24 cellular contexts compared by ENCODE assay signal in the genomic region with DNA sequence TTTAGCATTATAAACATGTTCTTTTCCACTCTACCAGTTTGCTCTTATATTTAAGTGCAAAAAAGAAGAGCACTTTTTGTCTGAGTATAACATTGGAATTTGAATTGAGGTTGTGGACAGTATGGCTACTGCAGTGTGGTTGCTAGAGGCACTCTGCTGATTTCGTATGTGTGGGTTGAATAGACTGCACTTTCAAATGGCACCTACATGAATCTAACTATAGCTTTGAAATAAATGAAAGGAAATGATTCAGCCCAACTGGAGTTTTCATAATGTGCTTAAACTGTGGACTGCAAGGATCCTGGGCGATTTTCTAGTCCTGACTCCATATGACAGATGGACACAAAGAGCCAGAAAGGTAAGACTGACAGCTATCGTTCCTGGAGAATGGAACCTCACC.
A peak's percentile ranks its signal among the peaks of the same experiment; 100 is the strongest.
DNase-seq lines count a peak whose midpoint lies in the region; ATAC-seq, FAIRE-seq and TF ChIP-seq lines count a peak whose summit lies in the region.
"Had no signal": no experiment of that assay in that cellular context is flagged by ENCODE, and none has a peak within 500 bp of the region (broad histone marks: within the 10 kb centered on the region; RNA-seq: fewer than 3 reads in every experiment).

No MANE protein-coding gene starts in this region.

- no peak overlapping the region for H4K8ac ChIP-seq in neuronal stem cell (ENCODE audit: low read depth, low read length)

- no peak overlapping the region for H3K23ac ChIP-seq in neuronal stem cell (ENCODE audit: low read depth, low read length, poor library complexity)

- no peak for TF ChIP-seq CTCF in PC-3 (conservative IDR thresholded peaks at IDR 0.05; ENCODE audit: low read depth, low read length)
- no peak for TF ChIP-seq CTCF in endothelial cell of umbilical vein (IDR thresholded peaks at IDR 0.05; ENCODE audit: extremely low read depth in 1 of 2, insufficient read depth in 1 of 2, low read depth in 1 of 2, low read length in 2 of 2)
- no peak for TF ChIP-seq CTCF in GM13977 (IDR thresholded peaks at IDR 0.05; ENCODE audit: extremely low read depth, insufficient read depth, missing control alignments)

- H3K9ac ChIP-seq in PC-3 (ENCODE audit: low read length) (no peak overlapping the region), endothelial cell of umbilical vein (replicated peaks; ENCODE audit: extremely low read depth, insufficient read depth, low read length) (peak overlapping the region; percentile 63), neuronal stem cell (ENCODE audit: low read depth, low read length, poor library complexity) (no peak overlapping the region)

- TF ChIP-seq POLR2A in endothelial cell of umbilical vein (IDR thresholded peaks at IDR 0.05; ENCODE audit: low read depth, low read length): no peak

- ATAC-seq in GM21360 (IDR thresholded peaks at IDR 0.05; ENCODE audit: unreplicated experiment) (peak; percentile 39), PC-3 (peak; percentile 6; the same call in 1 of the 2 replicates)
- ATAC-seq: activated CD8-positive, alpha-beta memory T cell treated with anti-CD3 and anti-CD28 coated beads, Interleukin-2, amount 10 ng/mL, durations not matched to agents 7 days and 5 days; esophagus mucosa; naive thymus-derived CD4-positive, alpha-beta T cell had no signal

- H3K27me3 ChIP-seq in PC-3 (ENCODE audit: low read length) (no peaks in the 10 kb centered on the region), endothelial cell of umbilical vein (ENCODE audit: control insufficient read depth in 2 of 2, insufficient read depth in 2 of 2, low read length in 2 of 2) (no peaks in the 10 kb centered on the region), neuronal stem cell (ENCODE audit: control insufficient read depth in 3 of 3, insufficient read depth in 3 of 3, low read depth in 1 of 3, low read length in 3 of 3) (no peaks in the 10 kb centered on the region)
- H3K27me3 ChIP-seq: adrenal gland, BE2C, heart right ventricle, transverse colon had no signal

- in situ Hi-C loops in GM13977 (cut with MboI; ENCODE audit: low pct_unique_long_range_greater_than_20kb, low sequenced_read_pairs, unreplicated experiment): no loop called here

- H3K79me2 ChIP-seq in PC-3 (ENCODE audit: low read length): no peaks in the 10 kb centered on the region
- H3K79me2 ChIP-seq in endothelial cell of umbilical vein (ENCODE audit: control insufficient read depth, insufficient read depth, low read length): no peaks in the 10 kb centered on the region

- no peak overlapping the region for H3K18ac ChIP-seq in neuronal stem cell (ENCODE audit: low read length)

- no peaks in the 10 kb centered on the region for H3K79me1 ChIP-seq in neuronal stem cell (ENCODE audit: low read depth, low read length)

- H2AFZ ChIP-seq in PC-3 (ENCODE audit: low read length) (no peak overlapping the region), endothelial cell of umbilical vein (ENCODE audit: low read depth, low read length) (peak overlapping the region; percentile 89), neuronal stem cell (ENCODE audit: low read length) (no peak overlapping the region)

- CTCF ChIA-PET in PC-3 (lab: Charles Lee) (no interaction called here), endothelial cell of umbilical vein (lab: Charles Lee) (interaction anchor here (0.7 to 2.1 kb wide), 5 partner anchors 295 to 931 kb away, joined by 3 to 10 read pairs (median 3); no protein-coding TSS in a partner anchor)

- POLR2A ChIA-PET in PC-3 (lab: Charles Lee; ENCODE audit: unreplicated experiment) (no interaction called here), endothelial cell of umbilical vein (lab: Charles Lee) (no interaction called here)

- H2BK15ac ChIP-seq in neuronal stem cell (ENCODE audit: low read length): no peak overlapping the region

- no peak overlapping the region for H2AK5ac ChIP-seq in neuronal stem cell (ENCODE audit: low read depth, low read length)

- no peak overlapping the region for H2BK120ac ChIP-seq in neuronal stem cell (ENCODE audit: low read depth, low read length)

- H3K9me1 ChIP-seq in endothelial cell of umbilical vein (replicated peaks; ENCODE audit: control insufficient read depth, extremely low read depth, insufficient read depth, low read length): no peaks in the 10 kb centered on the region

- BruUV-seq in PC-3 (replicated peaks; lab: Mats Ljungman, UMichigan) (no TSS peak), endothelial cell of umbilical vein (replicated peaks; lab: Mats Ljungman, UMichigan) (no TSS peak)

- no peaks in the 10 kb centered on the region for H3F3A ChIP-seq in PC-3 (ENCODE audit: low read length, unreplicated experiment)

- H3K9me3 ChIP-seq in PC-3 (ENCODE audit: low read length) (no peaks in the 10 kb centered on the region), endothelial cell of umbilical vein (replicated peaks; ENCODE audit: control insufficient read depth, insufficient read depth, low read length) (no peaks in the 10 kb centered on the region), neuronal stem cell (replicated peaks in 1 of 2; ENCODE audit: control insufficient read depth in 2 of 2, insufficient read depth in 1 of 2, low read depth in 1 of 2, low read length in 2 of 2) (no peaks in the 10 kb centered on the region)
- H3K9me3 ChIP-seq: adrenal gland, BE2C, heart right ventricle, transverse colon had no signal

- H3K4me3 ChIP-seq in PC-3 (ENCODE audit: low read length): no peak overlapping the region
- peak overlapping the region in 1 of 3 experiments; percentile 38 for H3K4me3 ChIP-seq in endothelial cell of umbilical vein (replicated peaks in 1 of 3; ENCODE audit: insufficient read depth in 1 of 3, low read depth in 1 of 3, low read length in 3 of 3)
- H3K4me3 ChIP-seq in neuronal stem cell (ENCODE audit: low read length in 2 of 2): no peak overlapping the region
- H3K4me3 ChIP-seq: adrenal gland, heart right ventricle, lung, transverse colon had no signal

- H4K91ac ChIP-seq in neuronal stem cell (ENCODE audit: low read depth, low read length, poor library complexity): no peak overlapping the region

- no peaks in the 10 kb centered on the region for H3K36me3 ChIP-seq in PC-3 (ENCODE audit: low read depth, low read length)
- no peaks in the 10 kb centered on the region for H3K36me3 ChIP-seq in endothelial cell of umbilical vein (ENCODE audit: control insufficient read depth in 2 of 2, extremely low read depth in 1 of 2, insufficient read depth in 2 of 2, low read length in 2 of 2)
- no peaks in the 10 kb centered on the region for H3K36me3 ChIP-seq in neuronal stem cell (replicated peaks in 1 of 2; ENCODE audit: control insufficient read depth in 2 of 2, insufficient read depth in 2 of 2, low read length in 2 of 2)
- H3K36me3 ChIP-seq: adrenal gland, BE2C, heart right ventricle, transverse colon had no signal

- no peak overlapping the region for H3K14ac ChIP-seq in neuronal stem cell (ENCODE audit: low read length)

- H3K4ac ChIP-seq in neuronal stem cell (ENCODE audit: low read length): no peak overlapping the region

- peak; percentile 65 for FAIRE-seq in endothelial cell of umbilical vein (lab: Jason Lieb, UNC)
- FAIRE-seq: G401.6, islet of Langerhans had no signal

- no peaks in the 10 kb centered on the region for H3K9me2 ChIP-seq in PC-3 (replicated peaks; ENCODE audit: low read length)

- dilution Hi-C loops in endothelial cell of umbilical vein (cut with MboI; ENCODE audit: extremely low pct_ligation_motif_present, low sequenced_read_pairs): no loop called here

- H2BK12ac ChIP-seq in neuronal stem cell (ENCODE audit: low read length): no peak overlapping the region

- intact Hi-C loops in PC-3 (cut with micrococcal nuclease): no loop called here
- intact Hi-C loops in endothelial cell of umbilical vein (cut with micrococcal nuclease): loop anchor here (5.0 kb wide), 1 partner anchor 308 kb away; no protein-coding TSS in a partner anchor

- H2BK5ac ChIP-seq in neuronal stem cell (ENCODE audit: low read length): no peak overlapping the region

- H3K4me2 ChIP-seq in PC-3 (ENCODE audit: low read length) (0 out of 2 replicates have a peak overlapping the region, but pooled peaks have one; percentile 6), endothelial cell of umbilical vein (ENCODE audit: insufficient read depth, low read length) (peak overlapping the region; percentile 90), neuronal stem cell (ENCODE audit: insufficient read depth, low read length, poor library complexity, severe bottlenecking) (no peak overlapping the region)

- H4K20me1 ChIP-seq in PC-3 (ENCODE audit: low read length): no peaks in the 10 kb centered on the region
- H4K20me1 ChIP-seq in endothelial cell of umbilical vein (replicated peaks; ENCODE audit: control insufficient read depth, extremely low read depth, insufficient read depth, low read length): no peaks in the 10 kb centered on the region

- WGBS in neuronal stem cell (ENCODE audit: extremely low coverage in 2 of 2, insufficient read length in 2 of 2, insufficient replicate concordance in 1 of 2), 2 donors: no CpG with 5 or more reads among the region's 3 CpGs

- DNase-seq in PC-3 (peak; percentile 18), endothelial cell of umbilical vein (ENCODE audit: low read depth, low spot score) (peak; percentile 82), superior temporal gyrus (ENCODE audit: extremely low spot score) (peak; percentile 24), neuronal stem cell (ENCODE audit: low spot score) (no peak), GM13977 (ENCODE audit: low spot score) (no peak)
- DNase-seq in activated naive CD4-positive, alpha-beta T cell (lab: John Stamatoyannopoulos, UW): no peak
- DNase-seq: activated CD8-positive, alpha-beta memory T cell treated with anti-CD3 and anti-CD28 coated beads, Interleukin-2, amount 10 ng/mL, durations not matched to agents 7 days and 5 days; adrenal gland; BE2C; central memory CD4-positive, alpha-beta T cell; H7; heart right ventricle; MM.1S; naive thymus-derived CD4-positive, alpha-beta T cell; NCI-H1436 treated with DMSO at 0.1 percent for 48 hours; NCI-H2171 treated with DMSO at 0.1 percent for 48 hours; NCI-H774; posterior cingulate gyrus; transverse colon had no signal

- H3K27ac ChIP-seq in PC-3 (ENCODE audit: low read length): no peak overlapping the region
- H3K27ac ChIP-seq in endothelial cell of umbilical vein (ENCODE audit: insufficient read depth, low read depth, low read length): peak overlapping the region; percentile 92
- H3K27ac ChIP-seq in neuronal stem cell (replicated peaks; ENCODE audit: low read length): no peak overlapping the region
- H3K27ac ChIP-seq: adrenal gland, transverse colon had no signal

- H3K4me1 ChIP-seq in PC-3 (ENCODE audit: insufficient read depth, low read length) (peaks cover 29% of the 10 kb centered on the region), endothelial cell of umbilical vein (ENCODE audit: control insufficient read depth, extremely low read depth, insufficient read depth, low read length) (peaks cover 46% of the 10 kb centered on the region), neuronal stem cell (ENCODE audit: control insufficient read depth in 2 of 2, insufficient read depth in 1 of 2, low read depth in 1 of 2, low read length in 2 of 2) (no peaks in the 10 kb centered on the region)
- H3K4me1 ChIP-seq: BE2C had no signal

TF ChIP-seq in endothelial cell of umbilical vein, 7 proteins besides CTCF, POLR2A, EP300 and RAD21 (continues in another document):
- TF ChIP-seq POLR2AphosphoS5 (IDR thresholded peaks at IDR 0.05; ENCODE audit: insufficient read depth, low read depth, low read length) (no peak), MYC (IDR thresholded peaks at IDR 0.05; ENCODE audit: low read depth, low read length) (no peak)

Comparison
In these comparisons a context has a peak if more than half of its experiments do, and no peak if none do; other contexts are left out.
1. DNase-seq: peak in PC-3 (single experiment), endothelial cell of umbilical vein (single experiment) and superior temporal gyrus (single experiment); none in neuronal stem cell (single experiment), activated naive CD4-positive, alpha-beta T cell (0 of 4) and GM13977 (single experiment).